Comparison of ENCODE assay signal across 14 cellular contexts in the genomic region with DNA sequence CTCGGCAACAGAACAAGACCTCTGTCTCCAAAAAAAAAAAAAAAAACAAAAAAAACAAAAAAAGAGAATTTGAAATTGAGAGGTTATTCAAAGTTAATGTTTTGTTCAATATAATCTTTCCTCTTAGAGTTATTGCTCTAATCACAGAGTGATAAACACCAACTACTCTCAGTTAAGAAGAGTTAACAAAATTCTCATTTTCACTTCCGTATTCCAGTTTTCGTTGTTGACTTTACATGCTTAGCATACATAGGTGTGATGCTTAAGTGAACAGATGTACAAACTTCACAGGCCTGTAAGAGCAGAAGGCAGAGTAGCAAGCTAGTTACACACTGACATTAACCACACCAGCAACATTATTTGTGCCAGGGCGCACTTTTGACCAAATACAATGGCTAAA. TPM values are rescaled to one million over a fixed set of nuclear protein-coding genes. Genes with fewer than 3 reads are reported as not detected.
DNase-seq lines count a peak whose midpoint lies in the region; ATAC-seq and TF ChIP-seq lines count a peak whose summit lies in the region.
"Had no signal": no experiment of that assay in that cellular context is flagged by ENCODE, and none has a peak within 500 bp of the region (broad histone marks: within the 10 kb centered on the region; RNA-seq: fewer than 3 reads in every experiment).

No MANE protein-coding gene starts in this region.

- no peaks in the 10 kb centered on the region for H3K9me3 Mint-ChIP-seq in activated T-helper 1 cell treated with anti-CD3 and anti-CD28 coated beads, Interleukin-12 subunit alpha, Interleukin-12 subunit beta, Interleukin-2, Interleukin-4 antibody, amounts not matched to agents 30 ng/mL and 10 ng/mL and 1 ng/mL, durations not matched to agents 14 hours and 24 hours and 36 hours
- H3K9me3 Mint-ChIP-seq in activated T-cell treated with anti-CD3 and anti-CD28 coated beads, Interleukin-2, amount 50 U/mL, for 24 hours, result no peaks in the 10 kb centered on the region
- H3K9me3 Mint-ChIP-seq: dendritic cell treated with granulocyte-macrophage colony-stimulating factor and Interleukin-4, amounts not matched to agents 40 ng/mL and 50 ng/mL, for 4 days had no signal

- peaks cover 54% of the 10 kb centered on the region for H3K36me3 Mint-ChIP-seq in activated T-helper 1 cell treated with anti-CD3 and anti-CD28 coated beads, Interleukin-12 subunit alpha, Interleukin-12 subunit beta, Interleukin-2, Interleukin-4 antibody, amounts not matched to agents 30 ng/mL and 10 ng/mL and 1 ng/mL, durations not matched to agents 14 hours and 24 hours and 36 hours (ENCODE audit: low read depth)
- H3K36me3 Mint-ChIP-seq in activated T-cell treated with anti-CD3 and anti-CD28 coated beads, Interleukin-2, amount 50 U/mL, for 24 hours (ENCODE audit: low read depth), result peaks cover 92% of the 10 kb centered on the region

- no peak for DNase-seq in activated T-helper 1 cell treated with anti-CD3 and anti-CD28 coated beads, Interleukin-12 subunit alpha, Interleukin-12 subunit beta, Interleukin-2, Interleukin-4 antibody, amounts not matched to agents 30 ng/mL and 10 ng/mL and 1 ng/mL, durations not matched to agents 14 hours and 24 hours and 36 hours (ENCODE audit: low spot score)
- no peak for DNase-seq in NCI-H446 (lab: John Stamatoyannopoulos, UW)
- no peak for DNase-seq in omental fat pad (ENCODE audit: low spot score)
- no peak for DNase-seq in COLO668 (lab: John Stamatoyannopoulos, UW; ENCODE audit: unreplicated experiment)
- DNase-seq in activated T-cell treated with anti-CD3 and anti-CD28 coated beads, Interleukin-2, amount 50 U/mL, for 24 hours, result no peak
- DNase-seq: activated T-cell treated with anti-CD3 and anti-CD28 coated beads for 4 hours, aorta, C1 segment of cervical spinal cord, lower lobe of right lung, NCI-H1930 had no signal

- ATAC-seq in GM18498 (IDR thresholded peaks at IDR 0.05; ENCODE audit: unreplicated experiment) (peak; percentile 75), GM19395 (IDR thresholded peaks at IDR 0.05; ENCODE audit: unreplicated experiment) (peak; percentile 80), HG02981 (IDR thresholded peaks at IDR 0.05; ENCODE audit: unreplicated experiment) (peak; percentile 57), omental fat pad (ENCODE audit: low FRiP score) (no peak)
- ATAC-seq: lower lobe of right lung had no signal

- peaks cover 34% of the 10 kb centered on the region for H3K4me1 Mint-ChIP-seq in activated T-helper 1 cell treated with anti-CD3 and anti-CD28 coated beads, Interleukin-12 subunit alpha, Interleukin-12 subunit beta, Interleukin-2, Interleukin-4 antibody, amounts not matched to agents 30 ng/mL and 10 ng/mL and 1 ng/mL, durations not matched to agents 14 hours and 24 hours and 36 hours (ENCODE audit: low read depth)
- peaks cover 37% of the 10 kb centered on the region for H3K4me1 Mint-ChIP-seq in activated T-cell treated with anti-CD3 and anti-CD28 coated beads, Interleukin-2, amount 50 U/mL, for 24 hours (ENCODE audit: low read depth)

- no peak for TF ChIP-seq CTCF in omental fat pad (IDR thresholded peaks at IDR 0.05)

- H3K4me3 Mint-ChIP-seq in activated T-helper 1 cell treated with anti-CD3 and anti-CD28 coated beads, Interleukin-12 subunit alpha, Interleukin-12 subunit beta, Interleukin-2, Interleukin-4 antibody, amounts not matched to agents 30 ng/mL and 10 ng/mL and 1 ng/mL, durations not matched to agents 14 hours and 24 hours and 36 hours, result no peak overlapping the region
- H3K4me3 Mint-ChIP-seq in activated T-cell treated with anti-CD3 and anti-CD28 coated beads, Interleukin-2, amount 50 U/mL, for 24 hours, result no peak overlapping the region
- H3K4me3 Mint-ChIP-seq: dendritic cell treated with granulocyte-macrophage colony-stimulating factor and Interleukin-4, amounts not matched to agents 40 ng/mL and 50 ng/mL, for 4 days had no signal

- no peaks in the 10 kb centered on the region for H3K27me3 Mint-ChIP-seq in activated T-helper 1 cell treated with anti-CD3 and anti-CD28 coated beads, Interleukin-12 subunit alpha, Interleukin-12 subunit beta, Interleukin-2, Interleukin-4 antibody, amounts not matched to agents 30 ng/mL and 10 ng/mL and 1 ng/mL, durations not matched to agents 14 hours and 24 hours and 36 hours (ENCODE audit: insufficient read depth)
- no peaks in the 10 kb centered on the region for H3K27me3 Mint-ChIP-seq in activated T-cell treated with anti-CD3 and anti-CD28 coated beads, Interleukin-2, amount 50 U/mL, for 24 hours
- H3K27me3 Mint-ChIP-seq: dendritic cell treated with granulocyte-macrophage colony-stimulating factor and Interleukin-4, amounts not matched to agents 40 ng/mL and 50 ng/mL, for 4 days had no signal

- H3K27ac Mint-ChIP-seq in activated T-helper 1 cell treated with anti-CD3 and anti-CD28 coated beads, Interleukin-12 subunit alpha, Interleukin-12 subunit beta, Interleukin-2, Interleukin-4 antibody, amounts not matched to agents 30 ng/mL and 10 ng/mL and 1 ng/mL, durations not matched to agents 14 hours and 24 hours and 36 hours, result peak overlapping the region; percentile 55
- H3K27ac Mint-ChIP-seq in activated T-cell treated with anti-CD3 and anti-CD28 coated beads, Interleukin-2, amount 50 U/mL, for 24 hours, result no peak overlapping the region
- H3K27ac Mint-ChIP-seq: dendritic cell treated with granulocyte-macrophage colony-stimulating factor and Interleukin-4, amounts not matched to agents 40 ng/mL and 50 ng/mL, for 4 days had no signal

- intact Hi-C loops in activated T-helper 1 cell treated with anti-CD3 and anti-CD28 coated beads, Interleukin-12 subunit alpha, Interleukin-12 subunit beta, Interleukin-2, Interleukin-4 antibody, amounts not matched to agents 30 ng/mL and 10 ng/mL and 1 ng/mL, durations not matched to agents 14 hours and 24 hours and 36 hours (cut with micrococcal nuclease), result no loop called here

RNA-seq across cellular contexts. Expression of a gene that starts 12.3 kb away (rescaled TPM):
- total RNA-seq in activated T-helper 1 cell treated with anti-CD3 and anti-CD28 coated beads, Interleukin-12 subunit alpha, Interleukin-12 subunit beta, Interleukin-2, Interleukin-4 antibody, amounts not matched to agents 30 ng/mL and 10 ng/mL and 1 ng/mL, durations not matched to agents 14 hours and 24 hours and 36 hours, result 101 and 105 TPM in 2 replicates
- 10 to 100 TPM in 3 of 4 donors, 1 to 10 TPM in 1; 9.5 to 20.5 (median 16.6) TPM for total RNA-seq in omental fat pad

RNA-seq across cellular contexts. Expression of a gene that starts 19.0 kb away (rescaled TPM):
- total RNA-seq in activated T-helper 1 cell treated with anti-CD3 and anti-CD28 coated beads, Interleukin-12 subunit alpha, Interleukin-12 subunit beta, Interleukin-2, Interleukin-4 antibody, amounts not matched to agents 30 ng/mL and 10 ng/mL and 1 ng/mL, durations not matched to agents 14 hours and 24 hours and 36 hours, result 406 and 416 TPM in 2 replicates
- total RNA-seq in omental fat pad, result 10 to 100 TPM in 3 of 4 donors, 1 to 10 TPM in 1; 8.8 to 19.9 (median 18.8) TPM

Comparison
In these comparisons a context has a peak if more than half of its experiments do, and no peak if none do; other contexts are left out.
1. RNA of a gene that starts 19.0 kb away (total RNA-seq): 406 to 416 TPM in activated T-helper 1 cell treated with anti-CD3 and anti-CD28 coated beads, Interleukin-12 subunit alpha, Interleukin-12 subunit beta, Interleukin-2, Interleukin-4 antibody, amounts not matched to agents 30 ng/mL and 10 ng/mL and 1 ng/mL, durations not matched to agents 14 hours and 24 hours and 36 hours; 8.8 to 19.9 TPM in omental fat pad; every median in the first group is over 10 times any median in the second.